In the genomic region with DNA sequence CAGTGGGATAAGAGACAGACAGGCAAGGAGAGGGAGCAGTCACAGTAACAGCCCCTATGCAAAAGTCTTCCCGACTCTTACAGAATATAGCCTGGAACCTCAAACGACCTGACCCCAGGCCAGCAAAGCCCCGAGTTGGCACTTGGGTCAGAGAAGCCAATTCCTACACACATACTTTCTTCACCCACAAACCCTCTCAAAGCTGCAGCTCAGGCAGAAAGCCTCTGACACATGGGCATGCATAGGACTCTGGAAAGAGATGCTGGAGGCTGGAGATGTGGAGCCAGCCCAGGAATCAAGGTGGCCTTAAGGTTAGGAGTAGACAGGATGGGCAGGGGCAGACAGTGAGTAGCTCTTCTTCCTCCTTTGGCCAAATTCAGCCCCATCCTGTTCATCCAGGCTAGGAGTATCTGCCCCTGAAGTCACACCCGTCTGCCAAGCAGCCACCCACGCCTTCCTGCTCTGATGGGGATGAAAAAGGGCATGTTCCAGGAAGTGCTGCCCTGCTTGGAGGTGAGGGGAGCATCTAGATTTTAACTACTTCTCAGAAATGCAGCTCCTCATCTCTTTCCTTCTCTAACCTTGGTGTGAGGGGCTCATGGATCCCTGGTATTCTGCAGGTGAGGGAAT, we compare ENCODE assay signal across 12 cellular contexts. TPM values are rescaled to one million over a fixed set of nuclear protein-coding genes. Genes with fewer than 3 reads are reported as not detected.
DNase-seq lines count a peak whose midpoint lies in the region; ATAC-seq and TF ChIP-seq lines count a peak whose summit lies in the region.
"Had no signal": no experiment of that assay in that cellular context is flagged by ENCODE, and none has a peak within 500 bp of the region (broad histone marks: within the 10 kb centered on the region; RNA-seq: fewer than 3 reads in every experiment).

No MANE protein-coding gene starts in this region.

- H3K27ac ChIP-seq in heart left ventricle (peak overlapping the region in 2 of 12 donors; percentile 29 to 44), right atrium auricular region (peak overlapping the region in 1 of 2 donors; percentile 13)
- H3K27ac ChIP-seq: uterus had no signal

- no peak for ATAC-seq in heart left ventricle
- ATAC-seq in stimulated activated naive CD8-positive, alpha-beta T cell treated with anti-CD3 and anti-CD28 coated beads, Interleukin-15, amount 100 ng/mL, for 72 hours: peak; percentile 82
- no peak for ATAC-seq in GM19023 (IDR thresholded peaks at IDR 0.05; ENCODE audit: unreplicated experiment)

- peaks cover 0 to 47% (median 15%) of the 10 kb centered on the region in 9 donors for H3K36me3 ChIP-seq in heart left ventricle
- H3K36me3 ChIP-seq in right atrium auricular region: peaks cover 30% of the 10 kb centered on the region
- H3K36me3 ChIP-seq: uterus had no signal

- no peaks in the 10 kb centered on the region for H3K27me3 Mint-ChIP-seq in stimulated activated naive CD8-positive, alpha-beta T cell treated with anti-CD3 and anti-CD28 coated beads, Interleukin-15, amount 100 ng/mL, for 72 hours

- 39 to 49% (median 43%) methylated on average over 5 of the region's 5 CpGs for WGBS in heart left ventricle, 4 donors

- H3K27me3 ChIP-seq in heart left ventricle (no peaks in the 10 kb centered on the region), right atrium auricular region (no peaks in the 10 kb centered on the region)
- H3K27me3 ChIP-seq: uterus had no signal

- TF ChIP-seq CTCF in heart left ventricle (IDR thresholded peaks at IDR 0.05) (no peak), right atrium auricular region (IDR thresholded peaks at IDR 0.05) (no peak)

- peak overlapping the region; percentile 80 to 88 for H3K4me3 Mint-ChIP-seq in stimulated activated naive CD8-positive, alpha-beta T cell treated with anti-CD3 and anti-CD28 coated beads, Interleukin-15, amount 100 ng/mL, for 72 hours

- H3K27ac Mint-ChIP-seq in stimulated activated naive CD8-positive, alpha-beta T cell treated with anti-CD3 and anti-CD28 coated beads, Interleukin-15, amount 100 ng/mL, for 72 hours: peak overlapping the region; percentile 97 to 98

- intact Hi-C loops in heart left ventricle (cut with DNase I): loop anchor here in 2 of 10 donors (5.0 kb wide), 2 partner anchors 53 to 172 kb away; partner anchors contain the start of gene NUCKS1 (in 1 of the 2)

- H3K4me1 Mint-ChIP-seq in stimulated activated naive CD8-positive, alpha-beta T cell treated with anti-CD3 and anti-CD28 coated beads, Interleukin-15, amount 100 ng/mL, for 72 hours: peaks cover 77% of the 10 kb centered on the region

- H3K9me3 ChIP-seq in heart left ventricle (no peaks in the 10 kb centered on the region), right atrium auricular region (no peaks in the 10 kb centered on the region)
- H3K9me3 ChIP-seq: uterus had no signal

- H3K4me1 ChIP-seq in heart left ventricle (peaks cover 0 to 92% (median 53%) of the 10 kb centered on the region in 12 donors), right atrium auricular region (peaks cover 0 to 79% of the 10 kb centered on the region in 2 donors)

- DNase-seq in heart left ventricle: no peak
- DNase-seq in right atrium auricular region (ENCODE audit: low spot score): no peak
- peak; percentile 72 for DNase-seq in activated CD8-positive, alpha-beta memory T cell treated with anti-CD3 and anti-CD28 coated beads, Interleukin-2, amount 50 U/mL, for 48 hours
- peak; percentile 24 for DNase-seq in kidney tubule cell (ENCODE audit: low spot score)
- peak in 1 of 2 donors; percentile 56 for DNase-seq in stimulated activated naive CD8-positive, alpha-beta T cell treated with anti-CD3 and anti-CD28 coated beads, Interleukin-15, amount 100 ng/mL, for 72 hours
- no peak for DNase-seq in erythroblast (lab: John Stamatoyannopoulos, UW)
- DNase-seq in NCI-H345 treated with DMSO at 0.1 percent for 48 hours (lab: John Stamatoyannopoulos, UW; ENCODE audit: unreplicated experiment): no peak
- DNase-seq: SHP77 treated with DMSO at 0.1 percent for 48 hours, uterus had no signal

- no peaks in the 10 kb centered on the region for H3K9me3 Mint-ChIP-seq in stimulated activated naive CD8-positive, alpha-beta T cell treated with anti-CD3 and anti-CD28 coated beads, Interleukin-15, amount 100 ng/mL, for 72 hours

- peak overlapping the region in 8 of 12 donors; percentile 3 to 94 (median 19) for H3K4me3 ChIP-seq in heart left ventricle
- no peak overlapping the region for H3K4me3 ChIP-seq in right atrium auricular region
- H3K4me3 ChIP-seq: uterus had no signal

- TF ChIP-seq POLR2A in heart left ventricle (IDR thresholded peaks at IDR 0.05) (no peak), erythroblast (IDR thresholded peaks at IDR 0.05; ENCODE audit: low read length) (no peak)

RNA-seq across cellular contexts. Expression of gene SLC41A1, which starts 7.8 kb away (rescaled TPM):
- 100 to 1,000 TPM; 247 to 442 (median 333) TPM for total RNA-seq in heart left ventricle
- polyA plus RNA-seq in heart left ventricle: 100 to 1,000 TPM; 146 to 198 TPM
- total RNA-seq in right atrium auricular region: 100 to 1,000 TPM; 204 to 255 TPM

RNA-seq across cellular contexts. Expression of gene RAB29, which starts 29.9 kb away (rescaled TPM):
- total RNA-seq in heart left ventricle: 10 to 100 TPM; 13.8 to 26.0 (median 16.6) TPM
- 10 to 100 TPM in 1 of 2 donors, 1 to 10 TPM in 1; 6.5 to 13.1 TPM for polyA plus RNA-seq in heart left ventricle
- 10 to 100 TPM; 17.7 to 18.6 TPM for total RNA-seq in right atrium auricular region

RNA-seq across cellular contexts. Expression of gene PM20D1, which starts 44.7 kb away (rescaled TPM):
- 1 to 10 TPM in 2 of 9 donors, under 1 TPM in 6, not detected in 1; 0.45 to 1.4 (median 0.78) TPM for total RNA-seq in heart left ventricle
- under 1 TPM; 0.28 to 0.65 TPM for polyA plus RNA-seq in heart left ventricle
- 1 to 10 TPM; 1.2 to 1.4 TPM for total RNA-seq in right atrium auricular region
- total RNA-seq: HT1080 had no signal
- polyA plus RNA-seq: AG04450 had no signal

RNA-seq across cellular contexts. Expression of gene NUCKS1, which starts 55.2 kb away (rescaled TPM):
- total RNA-seq in heart left ventricle: 100 to 1,000 TPM in 8 of 9 donors, 10 to 100 TPM in 1; 83.8 to 240 (median 198) TPM
- 10 to 100 TPM; 73.4 to 75.3 TPM for polyA plus RNA-seq in heart left ventricle
- total RNA-seq in right atrium auricular region: 100 to 1,000 TPM; 109 to 128 TPM

Comparison
In these comparisons a context has a peak if more than half of its experiments do, and no peak if none do; other contexts are left out.
1. H3K4me3 ChIP-seq: peak in heart left ventricle (8 of 12); none in right atrium auricular region (0 of 2).
2. DNase-seq: peak in activated CD8-positive, alpha-beta memory T cell treated with anti-CD3 and anti-CD28 coated beads, Interleukin-2, amount 50 U/mL, for 48 hours (single experiment) and kidney tubule cell (single experiment); none in heart left ventricle (0 of 5), right atrium auricular region (single experiment), erythroblast (0 of 2) and NCI-H345 treated with DMSO at 0.1 percent for 48 hours (single experiment).